28 cellular contexts compared by ENCODE assay signal in genomic region chr13:97873398-97873797, GRCh38.
"Had no signal": no experiment of that assay in that cellular context is flagged by ENCODE, and none has a peak within 500 bp of the region (broad histone marks: within the 10 kb centered on the region; RNA-seq: fewer than 3 reads in every experiment).

No MANE protein-coding gene starts in this region.

- DNase-seq: activated CD4-positive, alpha-beta memory T cell treated with anti-CD3 and anti-CD28 coated beads, Interleukin-2, amount 10 ng/mL, durations not matched to agents 7 days and 5 days; activated CD4-positive, alpha-beta T cell treated with anti-CD3 and anti-CD28 coated beads for 1 hour; activated CD4-positive, alpha-beta T cell treated with anti-CD3 and anti-CD28 coated beads for 36 hours; activated CD4-positive, alpha-beta T cell treated with anti-CD3 and anti-CD28 coated beads for 48 hours; activated CD4-positive, alpha-beta T cell treated with anti-CD3 and anti-CD28 coated beads, Interleukin-2, amount 10 ng/mL, durations not matched to agents 7 days and 5 days; activated CD4-positive, alpha-beta T cell treated with anti-CD3 and anti-CD28 coated beads, Interleukin-2, amount 50 U/mL, for 48 hours; activated CD4-positive, CD25-positive, alpha-beta regulatory T cell; activated CD8-positive, alpha-beta memory T cell treated with anti-CD3 and anti-CD28 coated beads for 24 hours; activated CD8-positive, alpha-beta memory T cell treated with anti-CD3 and anti-CD28 coated beads, Interleukin-2, amount 10 ng/mL, durations not matched to agents 7 days and 5 days; activated CD8-positive, alpha-beta memory T cell treated with anti-CD3 and anti-CD28 coated beads, Interleukin-2, amount 50 U/mL, for 48 hours; activated CD8-positive, alpha-beta T cell treated with anti-CD3 and anti-CD28 coated beads, Interleukin-2, amount 10 ng/mL, durations not matched to agents 7 days and 5 days; activated effector memory CD4-positive, alpha-beta T cell treated with Interleukin-2 at 50 U/mL for 16 hours; activated gamma-delta T cell; activated naive CD4-positive, alpha-beta T cell treated with anti-CD3 and anti-CD28 coated beads, Interleukin-2, amount 10 ng/mL, durations not matched to agents 7 days and 5 days; activated naive CD4-positive, alpha-beta T cell treated with Interleukin-2 at 50 U/mL for 16 hours; activated naive CD8-positive, alpha-beta T cell treated with anti-CD3 and anti-CD28 coated beads, Interleukin-2, amount 10 ng/mL, durations not matched to agents 7 days and 5 days; activated naive CD8-positive, alpha-beta T cell treated with anti-CD3 and anti-CD28 coated beads, Interleukin-2, amount 50 U/mL, for 24 hours; activated T-cell treated with anti-CD3 and anti-CD28 coated beads, Interleukin-2, amount 50 U/mL, for 24 hours; activated T-cell treated with anti-CD3 and anti-CD28 coated beads, Interleukin-2, amount 50 U/mL, for 48 hours; amygdala; anterior cingulate cortex; caudate nucleus; cerebellar nuclear complex; T-helper 2 cell; T-helper 9 cell; WERI-Rb-1 had no signal

- ATAC-seq: activated CD4-positive, alpha-beta T cell treated with anti-CD3 and anti-CD28 coated beads for 36 hours; activated CD4-positive, CD25-positive, alpha-beta regulatory T cell treated with anti-CD3 and anti-CD28 coated beads, Interleukin-2, amount 50 U/mL, for 24 hours; activated CD8-positive, alpha-beta memory T cell treated with anti-CD3 and anti-CD28 coated beads, Interleukin-2, amount 10 ng/mL, durations not matched to agents 7 days and 5 days; activated CD8-positive, alpha-beta T cell treated with anti-CD3 and anti-CD28 coated beads, Interleukin-2, amount 10 ng/mL, durations not matched to agents 7 days and 5 days; activated naive CD8-positive, alpha-beta T cell treated with anti-CD3 and anti-CD28 coated beads, Interleukin-2, amount 50 U/mL, for 24 hours; WTC11 had no signal
